Comparison of ENCODE assay signal across 33 cellular contexts in genomic region chr4:148654131-148654530, GRCh38.
"Had no signal": no experiment of that assay in that cellular context is flagged by ENCODE, and none has a peak within 500 bp of the region (broad histone marks: within the 10 kb centered on the region; RNA-seq: fewer than 3 reads in every experiment).

No MANE protein-coding gene starts in this region.

- H3K9ac ChIP-seq: KMS-11 had no signal

- H3K27me3 ChIP-seq: MG63 had no signal

- DNase-seq: Kasumi-1, MG63, MM.1S, MV-4-11, NCI-H1048, NCI-H1092, NCI-H1092 treated with DMSO at 0.1 percent for 48 hours, NCI-H1105, NCI-H1105 treated with DMSO at 0.1 percent for 48 hours, NCI-H1417, NCI-H1417 treated with DMSO at 0.1 percent for 48 hours, NCI-H1436, NCI-H1436 treated with DMSO at 0.1 percent for 48 hours, NCI-H146, NCI-H1694, NCI-H1694 treated with DMSO at 0.1 percent for 48 hours, NCI-H187, NCI-H187 treated with DMSO at 0.1 percent for 48 hours, NCI-H1930, NCI-H2029, NCI-H2029 treated with DMSO at 0.1 percent for 48 hours, NCI-H2081, NCI-H2081 treated with DMSO at 0.1 percent for 48 hours, NCI-H2107, NCI-H2171, NCI-H2171 treated with DMSO at 0.1 percent for 48 hours, NCI-H2227 treated with DMSO at 0.1 percent for 48 hours, NCI-H345, NCI-H446, NCI-H446 treated with DMSO at 0.1 percent for 48 hours, NCI-H510A, NCI-H510A treated with DMSO at 0.1 percent for 48 hours had no signal

- H3K27ac ChIP-seq: KMS-11 had no signal

- H3K36me3 ChIP-seq: MG63 had no signal

- H3K4me2 ChIP-seq: KMS-11 had no signal

- H3K4me3 ChIP-seq: MG63 had no signal

- H3K9me3 ChIP-seq: MG63 had no signal
